8 cellular contexts compared by ENCODE assay signal in the genomic region with DNA sequence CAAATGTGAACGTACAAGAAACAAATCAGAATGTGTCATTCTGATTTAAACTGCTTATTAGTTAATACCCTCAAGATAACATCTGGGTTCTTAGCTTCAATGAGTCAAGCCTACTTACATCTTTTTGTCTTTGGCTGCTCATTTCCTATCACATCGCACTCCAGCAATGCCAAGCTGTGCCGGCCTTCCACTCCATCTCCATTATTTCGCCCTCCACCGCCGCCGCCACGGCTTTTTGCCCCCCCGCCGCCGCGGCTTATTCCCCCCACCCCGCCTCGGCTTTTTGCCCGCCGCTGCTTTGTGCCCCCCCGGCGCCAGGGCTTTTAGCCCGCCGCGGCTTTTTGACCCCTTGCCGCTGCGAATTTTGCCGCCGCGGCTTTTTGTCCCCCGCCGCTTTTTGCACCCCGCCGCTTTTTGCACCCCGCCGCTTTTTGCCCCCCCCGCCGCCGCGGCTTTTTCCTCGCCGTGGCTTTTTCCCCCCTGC.
DNase-seq lines count a peak whose midpoint lies in the region; TF ChIP-seq lines count a peak whose summit lies in the region.
"Not testable (repeated sequence)": the region's sequence is repeated elsewhere in the genome, so short reads cannot be mapped to it uniquely, and the experiment has no call there.

No MANE protein-coding gene starts in this region.

- H3K4me3 Mint-ChIP-seq in CD8-positive, alpha-beta memory T cell, result peak overlapping the region; percentile 69 to 93 (median 82)
- peak overlapping the region; percentile 85 for H3K4me3 Mint-ChIP-seq in nephron progenitor cell

- TF ChIP-seq POLR2A in testis (IDR thresholded peaks at IDR 0.05), result not testable (repeated sequence)

- H3K4me3 ChIP-seq in CD8-positive, alpha-beta memory T cell (ENCODE audit: low read length); SU-DHL-6 (ENCODE audit: insufficient read depth, low read length, poor library complexity, severe bottlenecking): not testable (repeated sequence)
- H3K4me3 ChIP-seq in MG63, result peak overlapping the region; percentile 23
- peak overlapping the region; percentile 46 to 64 for H3K4me3 ChIP-seq in right atrium auricular region
- peak overlapping the region; percentile 38 to 46 for H3K4me3 ChIP-seq in testis

- H3K36me3 Mint-ChIP-seq in CD8-positive, alpha-beta memory T cell, result not testable (repeated sequence)
- H3K36me3 Mint-ChIP-seq in nephron progenitor cell (ENCODE audit: low read depth), result peaks cover 10% of the 10 kb centered on the region

- H3F3A ChIP-seq in SU-DHL-6 (ENCODE audit: insufficient read depth), result not testable (repeated sequence)

- peak overlapping the region in 3 of 8 donors; percentile 37 to 55 (median 43) for H3K27ac Mint-ChIP-seq in CD8-positive, alpha-beta memory T cell
- H3K27ac Mint-ChIP-seq in nephron progenitor cell, result not testable (repeated sequence)

- not testable (repeated sequence) for H3K27ac ChIP-seq in CD8-positive, alpha-beta memory T cell (ENCODE audit: low read depth, low read length); SU-DHL-6 (ENCODE audit: low read depth, low read length); right atrium auricular region; testis

- peak in 3 of 5 donors; percentile 0 to 16 (median 8) for DNase-seq in CD8-positive, alpha-beta memory T cell
- DNase-seq in MG63 (peak; percentile 66), dermis blood vessel endothelial cell (peak; percentile 41), nephron progenitor cell (peak; percentile 25)
- peak; percentile 62 for DNase-seq in activated effector memory CD4-positive, alpha-beta T cell treated with anti-CD3 and anti-CD28 coated beads, Interleukin-2, amount 50 U/mL, for 16 hours
- DNase-seq in right atrium auricular region (ENCODE audit: low spot score); testis: not testable (repeated sequence)

- not testable (repeated sequence) for H3K27me3 Mint-ChIP-seq in CD8-positive, alpha-beta memory T cell
- peaks cover 22% of the 10 kb centered on the region for H3K27me3 Mint-ChIP-seq in nephron progenitor cell (ENCODE audit: low read depth, poor library complexity)

- peak overlapping the region; percentile 56 for H3K9ac ChIP-seq in SU-DHL-6 (ENCODE audit: low read length)

- intact Hi-C loops in testis (cut with DNase I; ENCODE audit: low total_unique reads), result not testable (repeated sequence)

- H3K27me3 ChIP-seq in CD8-positive, alpha-beta memory T cell (ENCODE audit: insufficient read depth, low read length, poor library complexity, severe bottlenecking); MG63; SU-DHL-6 (ENCODE audit: low read length); right atrium auricular region; testis: not testable (repeated sequence)

- WGBS in testis, 2 donors, result 11 to 21% methylated on average over 23 to 37 of the region's 38 CpGs

- not testable (repeated sequence) for H3K4me1 ChIP-seq in CD8-positive, alpha-beta memory T cell (ENCODE audit: insufficient read depth, low read length); right atrium auricular region; testis

- not testable (repeated sequence) for H3K9me2 ChIP-seq in SU-DHL-6 (replicated peaks; ENCODE audit: insufficient read depth, low read length)

- H2AFZ ChIP-seq in SU-DHL-6 (ENCODE audit: low read depth, low read length, severe bottlenecking), result not testable (repeated sequence)

- not testable (repeated sequence) for H3K36me3 ChIP-seq in CD8-positive, alpha-beta memory T cell (ENCODE audit: insufficient read depth, low read length); MG63; SU-DHL-6 (ENCODE audit: low read length); right atrium auricular region; testis (ENCODE audit: low read depth, missing control alignments)

- not testable (repeated sequence) for H3K79me2 ChIP-seq in SU-DHL-6 (ENCODE audit: insufficient read depth, low read length)

- H3K4me2 ChIP-seq in SU-DHL-6 (ENCODE audit: low read depth, low read length, poor library complexity, severe bottlenecking), result peak overlapping the region; percentile 63

- POLR2A ChIA-PET in CD8-positive, alpha-beta memory T cell (lab: Charles Lee), result not testable (repeated sequence)

- H3K9me3 Mint-ChIP-seq in CD8-positive, alpha-beta memory T cell, result not testable (repeated sequence)
- H3K9me3 Mint-ChIP-seq in nephron progenitor cell, result peaks cover 10% of the 10 kb centered on the region

- not testable (repeated sequence) for H3K9me3 ChIP-seq in CD8-positive, alpha-beta memory T cell (ENCODE audit: low read length); MG63; SU-DHL-6 (ENCODE audit: insufficient read depth, low read length); right atrium auricular region; testis

- not testable (repeated sequence) for H4K20me1 ChIP-seq in SU-DHL-6 (ENCODE audit: low read depth, low read length)

- CTCF ChIA-PET in CD8-positive, alpha-beta memory T cell (lab: Charles Lee), result not testable (repeated sequence)

- TF ChIP-seq CTCF in SU-DHL-6 (IDR thresholded peaks at IDR 0.05; ENCODE audit: insufficient read depth, low read length, poor library complexity, severe bottlenecking); right atrium auricular region (IDR thresholded peaks at IDR 0.05); nephron progenitor cell (IDR thresholded peaks at IDR 0.05); testis (IDR thresholded peaks at IDR 0.05): not testable (repeated sequence)

- peaks cover 9 to 14% (median 12%) of the 10 kb centered on the region in 3 donors for H3K4me1 Mint-ChIP-seq in CD8-positive, alpha-beta memory T cell
- not testable (repeated sequence) for H3K4me1 Mint-ChIP-seq in nephron progenitor cell
